In the genomic region with DNA sequence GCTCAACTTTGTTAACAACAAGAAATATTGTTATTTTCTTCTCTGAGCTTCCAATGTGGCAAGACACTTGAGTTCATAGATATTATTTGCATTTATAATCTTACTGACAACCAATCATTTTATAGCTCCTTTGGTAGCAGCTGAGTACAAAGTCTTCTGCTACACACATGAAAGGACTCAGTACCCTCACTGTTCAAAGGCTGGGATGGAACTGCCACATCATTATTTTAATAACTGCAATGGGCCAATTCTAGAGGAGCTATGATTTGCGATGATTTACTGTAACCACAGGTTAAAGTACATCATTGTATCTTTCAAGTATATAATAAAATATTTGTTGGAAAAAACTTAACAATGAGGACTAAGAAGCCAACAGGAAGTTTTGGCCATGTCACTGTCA, we compare ENCODE assay signal across 8 cellular contexts. TPM values are rescaled to one million over a fixed set of nuclear protein-coding genes. Genes with fewer than 3 reads are reported as not detected.
"Had no signal": no experiment of that assay in that cellular context is flagged by ENCODE, and none has a peak within 500 bp of the region (broad histone marks: within the 10 kb centered on the region; RNA-seq: fewer than 3 reads in every experiment).

No MANE protein-coding gene starts in this region.

- DNase-seq: IMR-90, KBM-7 had no signal

- ATAC-seq: HepG2, K562 had no signal

- H3K27ac ChIP-seq: HL-60 had no signal

- H3K4me1 Mint-ChIP-seq: IgD-negative memory B cell had no signal

- FAIRE-seq: HepG2, HTR-8/SVneo, K562 had no signal

- H3K27ac Mint-ChIP-seq: IgD-negative memory B cell had no signal

- H3K4me3 ChIP-seq: K562 had no signal

- H3K4me3 Mint-ChIP-seq: IgD-negative memory B cell had no signal

- H3K9me3 Mint-ChIP-seq: IgD-negative memory B cell had no signal

- H3K36me3 Mint-ChIP-seq: IgD-negative memory B cell had no signal

RNA-seq across cellular contexts. Expression of a gene that starts 10.9 kb away (rescaled TPM):
- total RNA-seq: HT-29 had no signal
- polyA plus RNA-seq: IgD-negative memory B cell had no signal
